ENCODE assay signal across 8 cellular contexts in genomic region chr14:73789996-73790581, GRCh38.
DNase-seq lines count a peak whose midpoint lies in the region; ATAC-seq and TF ChIP-seq lines count a peak whose summit lies in the region.

No MANE protein-coding gene starts in this region.

- peak; percentile 81 for DNase-seq in AG09319 (ENCODE audit: extremely low read depth, low read depth)
- DNase-seq in SJCRH30 = peak; percentile 88 to 92
- peak; percentile 92 for DNase-seq in fibroblast of the aortic adventitia (ENCODE audit: low read depth)
- DNase-seq in osteoblast (ENCODE audit: insufficient read length, low spot score, missing footprints) = peak; percentile 89
- no peak for DNase-seq in activated CD4-positive, alpha-beta memory T cell treated with anti-CD3 and anti-CD28 coated beads for 36 hours
- DNase-seq in effector CD8-positive, alpha-beta T cell (lab: John Stamatoyannopoulos, UW) = no peak
- DNase-seq in nephron progenitor cell = no peak

- ATAC-seq in HG03439 (IDR thresholded peaks at IDR 0.05; ENCODE audit: unreplicated experiment) = no peak

- H3K27ac Mint-ChIP-seq in activated CD4-positive, alpha-beta memory T cell treated with anti-CD3 and anti-CD28 coated beads for 36 hours = no peak overlapping the region
- no peak overlapping the region for H3K27ac Mint-ChIP-seq in nephron progenitor cell

- no peaks in the 10 kb centered on the region for H3K27me3 Mint-ChIP-seq in activated CD4-positive, alpha-beta memory T cell treated with anti-CD3 and anti-CD28 coated beads for 36 hours
- H3K27me3 Mint-ChIP-seq in nephron progenitor cell (ENCODE audit: low read depth, poor library complexity) = no peaks in the 10 kb centered on the region

- H3K36me3 Mint-ChIP-seq in activated CD4-positive, alpha-beta memory T cell treated with anti-CD3 and anti-CD28 coated beads for 36 hours = peaks cover 6% of the 10 kb centered on the region
- no peaks in the 10 kb centered on the region for H3K36me3 Mint-ChIP-seq in nephron progenitor cell (ENCODE audit: low read depth)

- peak overlapping the region; percentile 96 for H3K27ac ChIP-seq in SJCRH30
- H3K27ac ChIP-seq in osteoblast (ENCODE audit: low read depth, low read length) = peak overlapping the region; percentile 99

- H3K4me2 ChIP-seq in osteoblast (ENCODE audit: insufficient read depth, low read length) = peak overlapping the region; percentile 57

- H3K36me3 ChIP-seq in SJCRH30 (no peaks in the 10 kb centered on the region), osteoblast (ENCODE audit: insufficient read depth, low read length) (no peaks in the 10 kb centered on the region)

- H3K27me3 ChIP-seq in SJCRH30 (no peaks in the 10 kb centered on the region), osteoblast (ENCODE audit: insufficient read depth, low read length) (no peaks in the 10 kb centered on the region)

- peak overlapping the region; percentile 44 for H2AFZ ChIP-seq in osteoblast (ENCODE audit: low read length)

- H3K9me3 ChIP-seq in SJCRH30 (replicated peaks) = no peaks in the 10 kb centered on the region
- no peaks in the 10 kb centered on the region for H3K9me3 ChIP-seq in osteoblast (ENCODE audit: low read depth, low read length)

- TF ChIP-seq CTCF in AG09319 (IDR thresholded peaks at IDR 0.05; ENCODE audit: low read depth, low read length) = no peak
- TF ChIP-seq CTCF in fibroblast of the aortic adventitia (IDR thresholded peaks at IDR 0.05; ENCODE audit: insufficient read depth, low read length) = no peak
- TF ChIP-seq CTCF in osteoblast (IDR thresholded peaks at IDR 0.05; ENCODE audit: extremely low read depth, low read depth, low read length) = no peak
- TF ChIP-seq CTCF in nephron progenitor cell (IDR thresholded peaks at IDR 0.05) = no peak

- H3K4me3 ChIP-seq in SJCRH30 (peak overlapping the region; percentile 71), fibroblast of the aortic adventitia (ENCODE audit: low read depth, low read length) (no peak overlapping the region), osteoblast (ENCODE audit: insufficient read depth, low read length) (peak overlapping the region; percentile 13)

- CTCF ChIA-PET in activated CD4-positive, alpha-beta memory T cell treated with anti-CD3 and anti-CD28 coated beads for 36 hours (lab: Charles Lee) = interaction anchor here (2.0 to 7.1 kb wide), 3 partner anchors 8 to 36 kb away, joined by 7 to 55 read pairs (median 9); a partner anchor contains a TSS

- no peak overlapping the region for H3K4me3 Mint-ChIP-seq in activated CD4-positive, alpha-beta memory T cell treated with anti-CD3 and anti-CD28 coated beads for 36 hours
- no peak overlapping the region for H3K4me3 Mint-ChIP-seq in nephron progenitor cell

- no peaks in the 10 kb centered on the region for H3K9me3 Mint-ChIP-seq in activated CD4-positive, alpha-beta memory T cell treated with anti-CD3 and anti-CD28 coated beads for 36 hours
- no peaks in the 10 kb centered on the region for H3K9me3 Mint-ChIP-seq in nephron progenitor cell

- intact Hi-C loops in activated CD4-positive, alpha-beta memory T cell treated with anti-CD3 and anti-CD28 coated beads for 36 hours (cut with micrococcal nuclease) = loop anchor here (5.0 kb wide), 1 partner anchor 38 kb away; no protein-coding TSS in a partner anchor

- peaks cover 9% of the 10 kb centered on the region for H3K79me2 ChIP-seq in osteoblast (ENCODE audit: insufficient read depth, low read length)

- H3K4me1 ChIP-seq in SJCRH30 (peaks cover 48% of the 10 kb centered on the region), osteoblast (ENCODE audit: insufficient read depth, low read length) (peaks cover 55% of the 10 kb centered on the region)

- peaks cover 4% of the 10 kb centered on the region for H4K20me1 ChIP-seq in osteoblast (ENCODE audit: insufficient read depth, low read length)

- peaks cover 27% of the 10 kb centered on the region for H3K4me1 Mint-ChIP-seq in activated CD4-positive, alpha-beta memory T cell treated with anti-CD3 and anti-CD28 coated beads for 36 hours (ENCODE audit: low read depth)
- peaks cover 83% of the 10 kb centered on the region for H3K4me1 Mint-ChIP-seq in nephron progenitor cell

- POLR2A ChIA-PET in activated CD4-positive, alpha-beta memory T cell treated with anti-CD3 and anti-CD28 coated beads for 36 hours (lab: Charles Lee) = no interaction called here

Comparison
In these comparisons a context has a peak if more than half of its experiments do, and no peak if none do; other contexts are left out.
1. DNase-seq: peak in AG09319 (single experiment), SJCRH30 (2 of 2), fibroblast of the aortic adventitia (single experiment) and osteoblast (single experiment); none in activated CD4-positive, alpha-beta memory T cell treated with anti-CD3 and anti-CD28 coated beads for 36 hours (single experiment), effector CD8-positive, alpha-beta T cell (single experiment) and nephron progenitor cell (single experiment).